1 cellular context compared by ENCODE assay signal in the genomic region with DNA sequence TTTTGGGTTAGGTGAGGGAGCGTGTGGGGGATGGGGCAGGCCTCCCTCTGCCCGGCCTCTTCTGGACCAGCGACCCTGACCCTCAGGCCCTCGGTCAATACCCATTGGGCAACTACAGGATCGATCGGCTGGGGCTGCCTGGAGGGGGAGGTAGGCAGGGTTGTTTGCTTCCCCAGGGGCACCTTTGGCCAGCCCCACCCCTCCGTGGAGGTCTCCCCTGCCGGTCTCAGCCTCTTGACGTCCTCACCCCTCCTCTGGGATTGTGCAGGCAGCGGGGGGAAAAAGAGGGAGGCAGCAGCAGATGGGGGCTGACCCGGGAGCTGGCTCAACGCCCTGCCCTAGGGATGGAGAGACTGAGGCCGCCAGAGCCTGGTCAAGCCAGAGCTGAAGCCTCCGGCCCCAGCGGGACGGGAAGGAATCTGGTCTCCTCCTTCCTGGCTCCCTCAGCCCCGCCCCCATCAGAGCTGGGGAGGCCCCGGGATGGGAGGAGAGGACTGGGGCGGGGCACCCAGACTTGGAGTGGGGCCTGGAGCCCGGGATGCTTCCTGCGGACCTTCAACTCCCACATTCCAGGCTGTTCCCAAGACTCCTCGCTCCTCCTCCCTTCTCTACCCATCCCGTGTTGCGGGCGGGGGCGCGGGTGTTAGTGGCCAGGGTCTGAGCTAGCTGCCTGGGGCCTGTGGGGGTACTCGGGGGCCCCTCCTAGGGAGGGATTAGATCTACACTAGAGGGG.
A peak's percentile ranks its signal among the peaks of the same experiment; 100 is the strongest.
TF ChIP-seq lines count a peak whose summit lies in the region.

No MANE protein-coding gene starts in this region.

TF ChIP-seq in HepG2, 621 proteins besides CTCF, POLR2A, EP300 and RAD21 (continued from another document and continues in another):
- no peak for TF ChIP-seq ZNF256 (CRISPR knock-in tag; conservative IDR thresholded peaks at IDR 0.05)
- TF ChIP-seq ZNF24 (IDR thresholded peaks at IDR 0.05): no peak; the same call in 1 of the 2 replicates
- no peak for TF ChIP-seq FOXK2 (IDR thresholded peaks at IDR 0.05)
- 0 out of 2 replicates have a peak, but pooled peaks have one; percentile 7 for TF ChIP-seq ZNF274 (CRISPR knock-in tag; IDR thresholded peaks at IDR 0.05)
- TF ChIP-seq, protein P1, sequence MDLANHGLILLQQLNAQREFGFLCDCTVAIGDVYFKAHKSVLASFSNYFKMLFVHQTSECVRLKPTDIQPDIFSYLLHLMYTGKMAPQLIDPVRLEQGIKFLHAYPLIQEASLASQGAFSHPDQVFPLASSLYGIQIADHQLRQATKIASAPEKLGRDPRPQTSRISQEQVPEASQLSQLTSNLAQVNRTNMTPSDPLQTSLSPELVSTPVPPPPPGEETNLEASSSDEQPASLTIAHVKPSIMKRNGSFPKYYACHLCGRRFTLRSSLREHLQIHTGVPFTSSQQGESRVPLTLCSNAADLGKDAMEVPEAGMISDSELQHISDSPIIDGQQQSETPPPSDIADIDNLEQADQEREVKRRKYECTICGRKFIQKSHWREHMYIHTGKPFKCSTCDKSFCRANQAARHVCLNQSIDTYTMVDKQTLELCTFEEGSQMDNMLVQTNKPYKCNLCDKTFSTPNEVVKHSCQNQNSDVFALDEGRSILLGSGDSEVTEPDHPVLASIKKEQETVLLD (CRISPR knock-in tag; IDR thresholded peaks at IDR 0.05; ENCODE audit: low read depth): peak; percentile 43; the same call in 1 of the 2 replicates
- peak; percentile 77; the same call in 1 of the 2 replicates for TF ChIP-seq ZSCAN21 (CRISPR knock-in tag; IDR thresholded peaks at IDR 0.05; ENCODE audit: borderline replicate concordance)
- TF ChIP-seq ZMAT3 (CRISPR knock-in tag; conservative IDR thresholded peaks at IDR 0.05): peak; percentile 94
- no peak for TF ChIP-seq RFX5 (IDR thresholded peaks at IDR 0.05; ENCODE audit: low read depth, low read length)
- no peak; the same call in 1 of the 2 replicates for TF ChIP-seq SIX1 (CRISPR knock-in tag; IDR thresholded peaks at IDR 0.05; ENCODE audit: borderline replicate concordance)
- peak; percentile 58; the same call in 1 of the 2 replicates for TF ChIP-seq PHF20 (CRISPR knock-in tag; IDR thresholded peaks at IDR 0.05)
- no peak for TF ChIP-seq ZNF33B (CRISPR knock-in tag; IDR thresholded peaks at IDR 0.05)
- peak; percentile 98 for TF ChIP-seq FOXA3 (CRISPR knock-in tag; IDR thresholded peaks at IDR 0.05)
- 0 out of 2 replicates have a peak, but pooled peaks have one; percentile 78 for TF ChIP-seq ZFP82 (CRISPR knock-in tag; IDR thresholded peaks at IDR 0.05; ENCODE audit: borderline replicate concordance)
- peak; percentile 96; the same call in 1 of the 2 replicates for TF ChIP-seq MIER3 (CRISPR knock-in tag; IDR thresholded peaks at IDR 0.05; ENCODE audit: borderline replicate concordance)
- 0 out of 2 replicates have a peak, but pooled peaks have one; percentile 22 for TF ChIP-seq GTF3A (CRISPR knock-in tag; conservative IDR thresholded peaks at IDR 0.05)
- TF ChIP-seq ZNF569 (CRISPR knock-in tag; IDR thresholded peaks at IDR 0.05; ENCODE audit: borderline replicate concordance): no peak
- peak; percentile 78; the same call in 1 of the 2 replicates for TF ChIP-seq ARNT2 (CRISPR knock-in tag; IDR thresholded peaks at IDR 0.05; ENCODE audit: low read depth)
- no peak for TF ChIP-seq ZKSCAN5 (CRISPR knock-in tag; IDR thresholded peaks at IDR 0.05)
- TF ChIP-seq NFYB (CRISPR knock-in tag; IDR thresholded peaks at IDR 0.05): peak; percentile 42; the same call in 1 of the 2 replicates
- peak; percentile 80 for TF ChIP-seq ZNF331 (CRISPR knock-in tag; IDR thresholded peaks at IDR 0.05)
- peak; percentile 99 for TF ChIP-seq RARA (CRISPR knock-in tag; IDR thresholded peaks at IDR 0.05)
- TF ChIP-seq, protein P2, sequence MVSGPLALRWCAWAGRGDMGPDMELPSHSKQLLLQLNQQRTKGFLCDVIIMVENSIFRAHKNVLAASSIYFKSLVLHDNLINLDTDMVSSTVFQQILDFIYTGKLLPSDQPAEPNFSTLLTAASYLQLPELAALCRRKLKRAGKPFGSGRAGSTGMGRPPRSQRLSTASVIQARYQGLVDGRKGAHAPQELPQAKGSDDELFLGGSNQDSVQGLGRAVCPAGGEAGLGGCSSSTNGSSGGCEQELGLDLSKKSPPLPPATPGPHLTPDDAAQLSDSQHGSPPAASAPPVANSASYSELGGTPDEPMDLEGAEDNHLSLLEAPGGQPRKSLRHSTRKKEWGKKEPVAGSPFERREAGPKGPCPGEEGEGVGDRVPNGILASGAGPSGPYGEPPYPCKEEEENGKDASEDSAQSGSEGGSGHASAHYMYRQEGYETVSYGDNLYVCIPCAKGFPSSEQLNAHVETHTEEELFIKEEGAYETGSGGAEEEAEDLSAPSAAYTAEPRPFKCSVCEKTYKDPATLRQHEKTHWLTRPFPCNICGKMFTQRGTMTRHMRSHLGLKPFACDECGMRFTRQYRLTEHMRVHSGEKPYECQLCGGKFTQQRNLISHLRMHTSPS (CRISPR knock-in tag; IDR thresholded peaks at IDR 0.05; ENCODE audit: low read depth): peak; percentile 96
- TF ChIP-seq ZNF614 (CRISPR knock-in tag; IDR thresholded peaks at IDR 0.05; ENCODE audit: borderline replicate concordance): 0 out of 2 replicates have a peak, but pooled peaks have one; percentile 68
- TF ChIP-seq ZNF549 (CRISPR knock-in tag; IDR thresholded peaks at IDR 0.05): no peak
- TF ChIP-seq, protein P3, sequence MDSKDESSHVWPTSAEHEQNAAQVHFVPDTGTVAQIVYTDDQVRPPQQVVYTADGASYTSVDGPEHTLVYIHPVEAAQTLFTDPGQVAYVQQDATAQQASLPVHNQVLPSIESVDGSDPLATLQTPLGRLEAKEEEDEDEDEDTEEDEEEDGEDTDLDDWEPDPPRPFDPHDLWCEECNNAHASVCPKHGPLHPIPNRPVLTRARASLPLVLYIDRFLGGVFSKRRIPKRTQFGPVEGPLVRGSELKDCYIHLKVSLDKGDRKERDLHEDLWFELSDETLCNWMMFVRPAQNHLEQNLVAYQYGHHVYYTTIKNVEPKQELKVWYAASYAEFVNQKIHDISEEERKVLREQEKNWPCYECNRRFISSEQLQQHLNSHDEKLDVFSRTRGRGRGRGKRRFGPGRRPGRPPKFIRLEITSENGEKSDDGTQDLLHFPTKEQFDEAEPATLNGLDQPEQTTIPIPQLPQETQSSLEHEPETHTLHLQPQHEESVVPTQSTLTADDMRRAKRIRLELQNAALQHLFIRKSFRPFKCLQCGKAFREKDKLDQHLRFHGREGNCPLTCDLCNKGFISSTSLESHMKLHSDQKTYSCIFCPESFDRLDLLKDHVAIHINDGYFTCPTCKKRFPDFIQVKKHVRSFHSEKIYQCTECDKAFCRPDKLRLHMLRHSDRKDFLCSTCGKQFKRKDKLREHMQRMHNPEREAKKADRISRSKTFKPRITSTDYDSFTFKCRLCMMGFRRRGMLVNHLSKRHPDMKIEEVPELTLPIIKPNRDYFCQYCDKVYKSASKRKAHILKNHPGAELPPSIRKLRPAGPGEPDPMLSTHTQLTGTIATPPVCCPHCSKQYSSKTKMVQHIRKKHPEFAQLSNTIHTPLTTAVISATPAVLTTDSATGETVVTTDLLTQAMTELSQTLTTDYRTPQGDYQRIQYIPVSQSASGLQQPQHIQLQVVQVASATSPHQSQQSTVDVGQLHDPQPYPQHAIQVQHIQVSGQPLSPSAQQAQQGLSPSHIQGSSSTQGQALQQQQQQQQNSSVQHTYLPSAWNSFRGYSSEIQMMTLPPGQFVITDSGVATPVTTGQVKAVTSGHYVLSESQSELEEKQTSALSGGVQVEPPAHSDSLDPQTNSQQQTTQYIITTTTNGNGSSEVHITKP (CRISPR knock-in tag; IDR thresholded peaks at IDR 0.05; ENCODE audit: low read depth): peak; percentile 63; the same call in 1 of the 2 replicates
- TF ChIP-seq, protein P4, sequence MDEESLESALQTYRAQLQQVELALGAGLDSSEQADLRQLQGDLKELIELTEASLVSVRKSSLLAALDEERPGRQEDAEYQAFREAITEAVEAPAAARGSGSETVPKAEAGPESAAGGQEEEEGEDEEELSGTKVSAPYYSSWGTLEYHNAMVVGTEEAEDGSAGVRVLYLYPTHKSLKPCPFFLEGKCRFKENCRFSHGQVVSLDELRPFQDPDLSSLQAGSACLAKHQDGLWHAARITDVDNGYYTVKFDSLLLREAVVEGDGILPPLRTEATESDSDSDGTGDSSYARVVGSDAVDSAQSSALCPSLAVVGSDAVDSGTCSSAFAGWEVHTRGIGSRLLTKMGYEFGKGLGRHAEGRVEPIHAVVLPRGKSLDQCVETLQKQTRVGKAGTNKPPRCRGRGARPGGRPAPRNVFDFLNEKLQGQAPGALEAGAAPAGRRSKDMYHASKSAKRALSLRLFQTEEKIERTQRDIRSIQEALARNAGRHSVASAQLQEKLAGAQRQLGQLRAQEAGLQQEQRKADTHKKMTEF (CRISPR knock-in tag; IDR thresholded peaks at IDR 0.05): peak; percentile 99
- no peak; the same call in 1 of the 2 replicates for TF ChIP-seq ADNP (CRISPR knock-in tag; IDR thresholded peaks at IDR 0.05)
- peak; percentile 96 for TF ChIP-seq SKI (IDR thresholded peaks at IDR 0.05; ENCODE audit: partially characterized antibody)
- peak; percentile 65; the same call in 1 of the 2 replicates for TF ChIP-seq ZNF607 (CRISPR knock-in tag; IDR thresholded peaks at IDR 0.05; ENCODE audit: borderline replicate concordance)
- peak; percentile 79; the same call in 1 of the 2 replicates for TF ChIP-seq ZBTB20 (CRISPR knock-in tag; IDR thresholded peaks at IDR 0.05; ENCODE audit: borderline replicate concordance, low read depth)
- TF ChIP-seq ZNF841 (CRISPR knock-in tag; IDR thresholded peaks at IDR 0.05; ENCODE audit: borderline replicate concordance): no peak
- TF ChIP-seq, protein P5, sequence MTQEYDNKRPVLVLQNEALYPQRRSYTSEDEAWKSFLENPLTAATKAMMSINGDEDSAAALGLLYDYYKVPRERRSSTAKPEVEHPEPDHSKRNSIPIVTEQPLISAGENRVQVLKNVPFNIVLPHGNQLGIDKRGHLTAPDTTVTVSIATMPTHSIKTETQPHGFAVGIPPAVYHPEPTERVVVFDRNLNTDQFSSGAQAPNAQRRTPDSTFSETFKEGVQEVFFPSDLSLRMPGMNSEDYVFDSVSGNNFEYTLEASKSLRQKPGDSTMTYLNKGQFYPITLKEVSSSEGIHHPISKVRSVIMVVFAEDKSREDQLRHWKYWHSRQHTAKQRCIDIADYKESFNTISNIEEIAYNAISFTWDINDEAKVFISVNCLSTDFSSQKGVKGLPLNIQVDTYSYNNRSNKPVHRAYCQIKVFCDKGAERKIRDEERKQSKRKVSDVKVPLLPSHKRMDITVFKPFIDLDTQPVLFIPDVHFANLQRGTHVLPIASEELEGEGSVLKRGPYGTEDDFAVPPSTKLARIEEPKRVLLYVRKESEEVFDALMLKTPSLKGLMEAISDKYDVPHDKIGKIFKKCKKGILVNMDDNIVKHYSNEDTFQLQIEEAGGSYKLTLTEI (CRISPR knock-in tag; conservative IDR thresholded peaks at IDR 0.05): no peak
- no peak for TF ChIP-seq ZSCAN22 (CRISPR knock-in tag; IDR thresholded peaks at IDR 0.05)
- TF ChIP-seq, protein P6, sequence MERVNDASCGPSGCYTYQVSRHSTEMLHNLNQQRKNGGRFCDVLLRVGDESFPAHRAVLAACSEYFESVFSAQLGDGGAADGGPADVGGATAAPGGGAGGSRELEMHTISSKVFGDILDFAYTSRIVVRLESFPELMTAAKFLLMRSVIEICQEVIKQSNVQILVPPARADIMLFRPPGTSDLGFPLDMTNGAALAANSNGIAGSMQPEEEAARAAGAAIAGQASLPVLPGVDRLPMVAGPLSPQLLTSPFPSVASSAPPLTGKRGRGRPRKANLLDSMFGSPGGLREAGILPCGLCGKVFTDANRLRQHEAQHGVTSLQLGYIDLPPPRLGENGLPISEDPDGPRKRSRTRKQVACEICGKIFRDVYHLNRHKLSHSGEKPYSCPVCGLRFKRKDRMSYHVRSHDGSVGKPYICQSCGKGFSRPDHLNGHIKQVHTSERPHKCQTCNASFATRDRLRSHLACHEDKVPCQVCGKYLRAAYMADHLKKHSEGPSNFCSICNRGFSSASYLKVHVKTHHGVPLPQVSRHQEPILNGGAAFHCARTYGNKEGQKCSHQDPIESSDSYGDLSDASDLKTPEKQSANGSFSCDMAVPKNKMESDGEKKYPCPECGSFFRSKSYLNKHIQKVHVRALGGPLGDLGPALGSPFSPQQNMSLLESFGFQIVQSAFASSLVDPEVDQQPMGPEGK (CRISPR knock-in tag; IDR thresholded peaks at IDR 0.05): peak; percentile 99
- no peak for TF ChIP-seq ZNF12 (CRISPR knock-in tag; IDR thresholded peaks at IDR 0.05)
- no peak for TF ChIP-seq PTBP1 (IDR thresholded peaks at IDR 0.05; ENCODE audit: low read depth, low read length, poor library complexity, severe bottlenecking)
- TF ChIP-seq, protein P7, sequence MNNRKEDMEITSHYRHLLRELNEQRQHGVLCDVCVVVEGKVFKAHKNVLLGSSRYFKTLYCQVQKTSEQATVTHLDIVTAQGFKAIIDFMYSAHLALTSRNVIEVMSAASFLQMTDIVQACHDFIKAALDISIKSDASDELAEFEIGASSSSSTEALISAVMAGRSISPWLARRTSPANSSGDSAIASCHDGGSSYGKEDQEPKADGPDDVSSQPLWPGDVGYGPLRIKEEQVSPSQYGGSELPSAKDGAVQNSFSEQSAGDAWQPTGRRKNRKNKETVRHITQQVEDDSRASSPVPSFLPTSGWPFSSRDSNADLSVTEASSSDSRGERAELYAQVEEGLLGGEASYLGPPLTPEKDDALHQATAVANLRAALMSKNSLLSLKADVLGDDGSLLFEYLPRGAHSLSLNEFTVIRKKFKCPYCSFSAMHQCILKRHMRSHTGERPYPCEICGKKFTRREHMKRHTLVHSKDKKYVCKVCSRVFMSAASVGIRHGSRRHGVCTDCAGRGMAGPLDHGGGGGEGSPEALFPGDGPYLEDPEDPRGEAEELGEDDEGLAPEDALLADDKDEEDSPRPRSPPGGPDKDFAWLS (CRISPR knock-in tag; IDR thresholded peaks at IDR 0.05; ENCODE audit: borderline replicate concordance): peak; percentile 99
- no peak; the same call in 1 of the 2 replicates for TF ChIP-seq ZNF776 (CRISPR knock-in tag; IDR thresholded peaks at IDR 0.05)
- TF ChIP-seq, protein P8, sequence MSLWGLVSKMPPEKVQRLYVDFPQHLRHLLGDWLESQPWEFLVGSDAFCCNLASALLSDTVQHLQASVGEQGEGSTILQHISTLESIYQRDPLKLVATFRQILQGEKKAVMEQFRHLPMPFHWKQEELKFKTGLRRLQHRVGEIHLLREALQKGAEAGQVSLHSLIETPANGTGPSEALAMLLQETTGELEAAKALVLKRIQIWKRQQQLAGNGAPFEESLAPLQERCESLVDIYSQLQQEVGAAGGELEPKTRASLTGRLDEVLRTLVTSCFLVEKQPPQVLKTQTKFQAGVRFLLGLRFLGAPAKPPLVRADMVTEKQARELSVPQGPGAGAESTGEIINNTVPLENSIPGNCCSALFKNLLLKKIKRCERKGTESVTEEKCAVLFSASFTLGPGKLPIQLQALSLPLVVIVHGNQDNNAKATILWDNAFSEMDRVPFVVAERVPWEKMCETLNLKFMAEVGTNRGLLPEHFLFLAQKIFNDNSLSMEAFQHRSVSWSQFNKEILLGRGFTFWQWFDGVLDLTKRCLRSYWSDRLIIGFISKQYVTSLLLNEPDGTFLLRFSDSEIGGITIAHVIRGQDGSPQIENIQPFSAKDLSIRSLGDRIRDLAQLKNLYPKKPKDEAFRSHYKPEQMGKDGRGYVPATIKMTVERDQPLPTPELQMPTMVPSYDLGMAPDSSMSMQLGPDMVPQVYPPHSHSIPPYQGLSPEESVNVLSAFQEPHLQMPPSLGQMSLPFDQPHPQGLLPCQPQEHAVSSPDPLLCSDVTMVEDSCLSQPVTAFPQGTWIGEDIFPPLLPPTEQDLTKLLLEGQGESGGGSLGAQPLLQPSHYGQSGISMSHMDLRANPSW (CRISPR knock-in tag; IDR thresholded peaks at IDR 0.05; ENCODE audit: borderline replicate concordance): peak; percentile 96; the same call in 1 of the 2 replicates
- TF ChIP-seq ZFP41 (CRISPR knock-in tag; IDR thresholded peaks at IDR 0.05; ENCODE audit: borderline replicate concordance): 0 out of 2 replicates have a peak, but pooled peaks have one; percentile 79
- TF ChIP-seq ZNF75D (CRISPR knock-in tag; IDR thresholded peaks at IDR 0.05; ENCODE audit: borderline replicate concordance): no peak
